ENCODE assay signal across 8 cellular contexts in genomic region chr11:128503231-128503991, GRCh38.
A peak's percentile ranks its signal among the peaks of the same experiment; 100 is the strongest.
DNase-seq lines count a peak whose midpoint lies in the region; ATAC-seq and TF ChIP-seq lines count a peak whose summit lies in the region.

No MANE protein-coding gene starts in this region.

- peaks cover 92% of the 10 kb centered on the region for H3K36me3 Mint-ChIP-seq in activated CD8-positive, alpha-beta T cell treated with anti-CD3 and anti-CD28 coated beads for 36 hours (ENCODE audit: low read depth)

- H3K36me3 ChIP-seq in right atrium auricular region, result no peaks in the 10 kb centered on the region
- no peaks in the 10 kb centered on the region for H3K36me3 ChIP-seq in transverse colon

- H3K4me1 ChIP-seq in right atrium auricular region, result peaks cover 0 to 100% of the 10 kb centered on the region in 2 donors
- H3K4me1 ChIP-seq in transverse colon, result peaks cover 38 to 99% (median 78%) of the 10 kb centered on the region in 4 donors

- DNase-seq in right atrium auricular region (ENCODE audit: low spot score), result no peak
- DNase-seq in Right ventricle myocardium inferior (ENCODE audit: missing footprints), result no peak
- peak; percentile 66 for DNase-seq in activated CD8-positive, alpha-beta T cell treated with anti-CD3 and anti-CD28 coated beads for 36 hours
- peak; percentile 22 for DNase-seq in germinal center (ENCODE audit: low spot score)
- DNase-seq in transverse colon, result no peak
- DNase-seq in NCI-H446 treated with DMSO at 0.1 percent for 48 hours (lab: John Stamatoyannopoulos, UW), result no peak
- DNase-seq in D341Med (ENCODE audit: low spot score), result no peak
- DNase-seq in NOMO-1 treated with DMSO at 0.1 percent for 48 hours (lab: John Stamatoyannopoulos, UW; ENCODE audit: unreplicated experiment), result no peak

- H3K4me3 ChIP-seq in right atrium auricular region (no peak overlapping the region), transverse colon (no peak overlapping the region)

- no peak for TF ChIP-seq EP300 in transverse colon (IDR thresholded peaks at IDR 0.05; ENCODE audit: low read depth)

- POLR2A ChIA-PET in activated CD8-positive, alpha-beta T cell treated with anti-CD3 and anti-CD28 coated beads for 36 hours (lab: Charles Lee), result interaction anchor here (0.8 to 37.3 kb wide), 8 partner anchors 16 to 202 kb away, joined by 3 to 1082 read pairs (median 6); no protein-coding TSS in a partner anchor

- TF ChIP-seq CTCF in right atrium auricular region (IDR thresholded peaks at IDR 0.05) (no peak), transverse colon (IDR thresholded peaks at IDR 0.05) (no peak)
- no peak for TF ChIP-seq CTCF in activated CD8-positive, alpha-beta T cell treated with anti-CD3 and anti-CD28 coated beads for 36 hours (IDR thresholded peaks at IDR 0.05)

- peaks cover 86% of the 10 kb centered on the region for H3K4me1 Mint-ChIP-seq in activated CD8-positive, alpha-beta T cell treated with anti-CD3 and anti-CD28 coated beads for 36 hours (ENCODE audit: low read depth)

- H3K27me3 ChIP-seq in right atrium auricular region, result no peaks in the 10 kb centered on the region
- no peaks in the 10 kb centered on the region for H3K27me3 ChIP-seq in transverse colon

- peak overlapping the region; percentile 96 for H3K27ac Mint-ChIP-seq in activated CD8-positive, alpha-beta T cell treated with anti-CD3 and anti-CD28 coated beads for 36 hours

- no peaks in the 10 kb centered on the region for H3K27me3 Mint-ChIP-seq in activated CD8-positive, alpha-beta T cell treated with anti-CD3 and anti-CD28 coated beads for 36 hours

- intact Hi-C loops in Right ventricle myocardium inferior (cut with DNase I), result no loop called here
- intact Hi-C loops in activated CD8-positive, alpha-beta T cell treated with anti-CD3 and anti-CD28 coated beads for 36 hours (cut with micrococcal nuclease), result loop anchor here (10.0 kb wide), 1 partner anchor 209 kb away; no protein-coding TSS in a partner anchor
- intact Hi-C loops in transverse colon (cut with DNase I; ENCODE audit: low total_unique reads), result no loop called here

- H3K27ac ChIP-seq in right atrium auricular region (peak overlapping the region; percentile 49 to 93), transverse colon (peak overlapping the region; percentile 91 to 94 (median 92))

- 53 to 69% methylated on average over 4 to 8 of the region's 8 CpGs for WGBS in transverse colon (ENCODE audit: low coverage in 1 of 2), 2 donors

- peak overlapping the region; percentile 95 for H3K4me3 Mint-ChIP-seq in activated CD8-positive, alpha-beta T cell treated with anti-CD3 and anti-CD28 coated beads for 36 hours

- no peak for TF ChIP-seq POLR2A in transverse colon (IDR thresholded peaks at IDR 0.05)

- no peak for ATAC-seq in Right ventricle myocardium inferior
- peak; percentile 52 for ATAC-seq in activated CD8-positive, alpha-beta T cell treated with anti-CD3 and anti-CD28 coated beads for 36 hours

- no peaks in the 10 kb centered on the region for H3K9me3 Mint-ChIP-seq in activated CD8-positive, alpha-beta T cell treated with anti-CD3 and anti-CD28 coated beads for 36 hours

- no peaks in the 10 kb centered on the region for H3K9me3 ChIP-seq in right atrium auricular region
- H3K9me3 ChIP-seq in transverse colon, result no peaks in the 10 kb centered on the region

- in situ Hi-C loops in transverse colon (cut with MboI; ENCODE audit: low pct_ligation_motif_present in 1 of 4, low pct_unique_long_range_greater_than_20kb in 1 of 4, low sequenced_read_pairs in 3 of 4), result loop anchor here in 1 of 4 donors (25.0 kb wide), 1 partner anchor 216 kb away; no protein-coding TSS in a partner anchor

- CTCF ChIA-PET in activated CD8-positive, alpha-beta T cell treated with anti-CD3 and anti-CD28 coated beads for 36 hours (lab: Charles Lee), result interaction anchor here (1.0 to 26.3 kb wide), 12 partner anchors 9 to 346 kb away, joined by 3 to 400 read pairs (median 6); no protein-coding TSS in a partner anchor

Comparison
In these comparisons a context has a peak if more than half of its experiments do, and no peak if none do; other contexts are left out.
1. DNase-seq: peak in activated CD8-positive, alpha-beta T cell treated with anti-CD3 and anti-CD28 coated beads for 36 hours (single experiment) and germinal center (single experiment); none in right atrium auricular region (single experiment), Right ventricle myocardium inferior (single experiment), transverse colon (single experiment), NCI-H446 treated with DMSO at 0.1 percent for 48 hours (single experiment), D341Med (single experiment) and NOMO-1 treated with DMSO at 0.1 percent for 48 hours (single experiment).